In genomic region chr6:44228836-44229235, GRCh38 we compare ENCODE assay signal across 26 cellular contexts. TPM values are rescaled to one million over a fixed set of nuclear protein-coding genes. Genes with fewer than 3 reads are reported as not detected.
DNase-seq lines count a peak whose midpoint lies in the region; ATAC-seq and TF ChIP-seq lines count a peak whose summit lies in the region.
"Had no signal": no experiment of that assay in that cellular context is flagged by ENCODE, and none has a peak within 500 bp of the region (broad histone marks: within the 10 kb centered on the region; RNA-seq: fewer than 3 reads in every experiment).

No MANE protein-coding gene starts in this region.

- 32 to 52% (median 44%) methylated on average over 5 of the region's 5 CpGs for WGBS in heart left ventricle, 4 donors

- H3K36me3 ChIP-seq in heart left ventricle (peaks cover 0 to 52% (median 38%) of the 10 kb centered on the region in 9 donors), tibial artery (peaks cover 39 to 48% (median 45%) of the 10 kb centered on the region in 3 donors)

- H3K27ac Mint-ChIP-seq in chondrocyte (ENCODE audit: unreplicated experiment) (peak overlapping the region; percentile 27), nephron progenitor cell (peak overlapping the region; percentile 83), mesothelial cell of epicardium (no peak overlapping the region)
- no peak overlapping the region for H3K27ac Mint-ChIP-seq in stimulated activated effector memory CD8-positive, alpha-beta T cell treated with anti-CD3 and anti-CD28 coated beads, Interleukin-12 subunit alpha, Interleukin-12 subunit beta, amount 100 ng/mL, for 72 hours
- H3K27ac Mint-ChIP-seq: activated T-cell treated with anti-CD3 and anti-CD28 coated beads, Interleukin-2, amount 50 U/mL, for 72 hours; natural killer cell had no signal

- intact Hi-C loops in heart left ventricle (cut with DNase I): no loop called here
- intact Hi-C loops in left cardiac atrium (cut with DNase I): no loop called here
- intact Hi-C loops in tibial artery (cut with DNase I; ENCODE audit: low total_unique reads): no loop called here

- H3K27me3 Mint-ChIP-seq in chondrocyte (ENCODE audit: low read depth) (no peaks in the 10 kb centered on the region), nephron progenitor cell (ENCODE audit: low read depth, poor library complexity) (peaks cover 3% of the 10 kb centered on the region), mesothelial cell of epicardium (ENCODE audit: low read depth) (peaks cover 13% of the 10 kb centered on the region)

- peak overlapping the region; percentile 81 to 99 (median 92) for H3K27ac ChIP-seq in heart left ventricle
- H3K27ac ChIP-seq in tibial artery: peak overlapping the region; percentile 26 to 97
- H3K27ac ChIP-seq: A549, esophagus squamous epithelium, parathyroid adenoma had no signal

- no peaks in the 10 kb centered on the region for H3K27me3 ChIP-seq in heart left ventricle
- H3K27me3 ChIP-seq in tibial artery: no peaks in the 10 kb centered on the region
- H3K27me3 ChIP-seq: BE2C, esophagus squamous epithelium had no signal

- peaks cover 6 to 100% (median 74%) of the 10 kb centered on the region in 12 donors for H3K4me1 ChIP-seq in heart left ventricle
- peaks cover 0 to 91% (median 63%) of the 10 kb centered on the region in 4 donors for H3K4me1 ChIP-seq in tibial artery

- no peak for TF ChIP-seq POLR2A in heart left ventricle (IDR thresholded peaks at IDR 0.05)

- H3K4me3 ChIP-seq in heart left ventricle: peak overlapping the region in 6 of 12 donors; percentile 4 to 56 (median 49)
- H3K4me3 ChIP-seq in tibial artery: no peak overlapping the region
- H3K4me3 ChIP-seq: A549, esophagus squamous epithelium, skin epidermis had no signal

- no peaks in the 10 kb centered on the region for H3K9me3 ChIP-seq in heart left ventricle
- H3K9me3 ChIP-seq in tibial artery: no peaks in the 10 kb centered on the region
- H3K9me3 ChIP-seq: A549, BE2C, esophagus squamous epithelium had no signal

- TF ChIP-seq CTCF in heart left ventricle (IDR thresholded peaks at IDR 0.05) (no peak), chondrocyte (IDR thresholded peaks at IDR 0.05) (no peak), nephron progenitor cell (IDR thresholded peaks at IDR 0.05) (no peak), tibial artery (IDR thresholded peaks at IDR 0.05) (no peak), mesothelial cell of epicardium (IDR thresholded peaks at IDR 0.05; ENCODE audit: unreplicated experiment) (no peak)

- peaks cover 75% of the 10 kb centered on the region for H3K4me1 Mint-ChIP-seq in chondrocyte (ENCODE audit: low read depth)
- H3K4me1 Mint-ChIP-seq in nephron progenitor cell: peaks cover 84% of the 10 kb centered on the region
- peaks cover 10% of the 10 kb centered on the region for H3K4me1 Mint-ChIP-seq in stimulated activated effector memory CD8-positive, alpha-beta T cell treated with anti-CD3 and anti-CD28 coated beads, Interleukin-12 subunit alpha, Interleukin-12 subunit beta, amount 100 ng/mL, for 72 hours
- H3K4me1 Mint-ChIP-seq in mesothelial cell of epicardium: peaks cover 50% of the 10 kb centered on the region

- H3K4me3 Mint-ChIP-seq in chondrocyte (ENCODE audit: unreplicated experiment): no peak overlapping the region
- peak overlapping the region; percentile 11 for H3K4me3 Mint-ChIP-seq in nephron progenitor cell
- no peak overlapping the region for H3K4me3 Mint-ChIP-seq in stimulated activated effector memory CD8-positive, alpha-beta T cell treated with anti-CD3 and anti-CD28 coated beads, Interleukin-12 subunit alpha, Interleukin-12 subunit beta, amount 100 ng/mL, for 72 hours
- no peak overlapping the region for H3K4me3 Mint-ChIP-seq in mesothelial cell of epicardium
- H3K4me3 Mint-ChIP-seq: activated T-cell treated with anti-CD3 and anti-CD28 coated beads, Interleukin-2, amount 50 U/mL, for 72 hours; natural killer cell had no signal

- peaks cover 21% of the 10 kb centered on the region for H3K36me3 Mint-ChIP-seq in chondrocyte (ENCODE audit: low read depth)
- H3K36me3 Mint-ChIP-seq in nephron progenitor cell (ENCODE audit: low read depth): peaks cover 18% of the 10 kb centered on the region
- H3K36me3 Mint-ChIP-seq in stimulated activated effector memory CD8-positive, alpha-beta T cell treated with anti-CD3 and anti-CD28 coated beads, Interleukin-12 subunit alpha, Interleukin-12 subunit beta, amount 100 ng/mL, for 72 hours: peaks cover 34% of the 10 kb centered on the region
- H3K36me3 Mint-ChIP-seq in mesothelial cell of epicardium: no peaks in the 10 kb centered on the region
- H3K36me3 Mint-ChIP-seq: natural killer cell had no signal

- DNase-seq in heart left ventricle (no peak), left cardiac atrium (no peak), chondrocyte (ENCODE audit: low spot score) (peak; percentile 35), nephron progenitor cell (no peak), tibial artery (no peak), mesothelial cell of epicardium (ENCODE audit: low spot score in 2 of 2, unreplicated experiment in 2 of 2) (no peak)
- DNase-seq in stimulated activated effector memory CD8-positive, alpha-beta T cell treated with anti-CD3 and anti-CD28 coated beads, Interleukin-12 subunit alpha, Interleukin-12 subunit beta, amount 100 ng/mL, for 72 hours (ENCODE audit: low spot score in 2 of 2): no peak
- DNase-seq: activated naive CD4-positive, alpha-beta T cell treated with anti-CD3 and anti-CD28 coated beads, Interleukin-2, amount 50 U/mL, for 16 hours; activated T-cell treated with anti-CD3 and anti-CD28 coated beads, Interleukin-2, amount 50 U/mL, for 72 hours; BE2C; DMS79; effector memory CD4-positive, alpha-beta T cell; esophagus squamous epithelium; GOT3; natural killer cell; NCI-H1092 treated with DMSO at 0.1 percent for 48 hours; NCI-H1930; OCI-M1; SHP77 treated with DMSO at 0.1 percent for 48 hours; stimulated activated CD4-positive, alpha-beta T cell treated with anti-CD3 and anti-CD28 coated beads, Interleukin-1b, Interleukin-23, amount 100 ng/mL, for 48 hours; SW 1271 had no signal

- ATAC-seq in heart left ventricle (no peak), left cardiac atrium (no peak), HG02973 (IDR thresholded peaks at IDR 0.05; ENCODE audit: unreplicated experiment) (no peak)
- ATAC-seq in stimulated activated effector memory CD8-positive, alpha-beta T cell treated with anti-CD3 and anti-CD28 coated beads, Interleukin-12 subunit alpha, Interleukin-12 subunit beta, amount 100 ng/mL, for 72 hours: no peak
- ATAC-seq: A549; activated CD4-positive, CD25-positive, alpha-beta regulatory T cell treated with anti-CD3 and anti-CD28 coated beads, Interleukin-2, amount 50 U/mL, for 24 hours; activated T-cell treated with anti-CD3 and anti-CD28 coated beads, Interleukin-2, amount 50 U/mL, for 72 hours; natural killer cell had no signal

- H3K9me3 Mint-ChIP-seq in chondrocyte (ENCODE audit: low read depth) (no peaks in the 10 kb centered on the region), nephron progenitor cell (no peaks in the 10 kb centered on the region), mesothelial cell of epicardium (no peaks in the 10 kb centered on the region)
- H3K9me3 Mint-ChIP-seq in stimulated activated effector memory CD8-positive, alpha-beta T cell treated with anti-CD3 and anti-CD28 coated beads, Interleukin-12 subunit alpha, Interleukin-12 subunit beta, amount 100 ng/mL, for 72 hours: no peaks in the 10 kb centered on the region
- H3K9me3 Mint-ChIP-seq: activated T-cell treated with anti-CD3 and anti-CD28 coated beads, Interleukin-2, amount 50 U/mL, for 72 hours; natural killer cell had no signal

RNA-seq across cellular contexts. Expression of gene SLC29A1, which starts 5.4 kb away (rescaled TPM):
- total RNA-seq in heart left ventricle: 100 to 1,000 TPM in 8 of 9 donors, 10 to 100 TPM in 1; 94.9 to 319 (median 136) TPM
- polyA plus RNA-seq in heart left ventricle: 10 to 100 TPM; 48.0 to 77.5 TPM
- 100 to 1,000 TPM; 115 to 130 TPM for total RNA-seq in left cardiac atrium
- total RNA-seq in chondrocyte: 161 to 231 TPM (median 221 TPM) in 3 replicates
- 13.2 to 13.9 TPM (median 13.9 TPM) in 3 replicates for total RNA-seq in mesothelial cell of epicardium

RNA-seq across cellular contexts. Expression of gene MYMX, which starts 12.1 kb away (rescaled TPM):
- total RNA-seq in heart left ventricle (under 1 TPM in 6 of 9 donors, not detected in 3; 0.31 to 0.96 (median 0.68) TPM), left cardiac atrium (1 to 10 TPM; 2.4 to 3.8 TPM), chondrocyte (not detected in 3 replicates), mesothelial cell of epicardium (not detected in 3 replicates)
- polyA plus RNA-seq in heart left ventricle: under 1 TPM in 1 of 2 donors, not detected in 1; 0.42 TPM
- total RNA-seq: activated T-cell treated with anti-CD3 and anti-CD28 coated beads, Interleukin-2, amount 50 U/mL, for 72 hours; esophagus squamous epithelium; natural killer cell had no signal
- polyA plus RNA-seq: A549 had no signal

RNA-seq across cellular contexts. Expression of gene HSP90AB1, which starts 18.1 kb away (rescaled TPM):
- total RNA-seq in heart left ventricle (1,000 to 10,000 TPM in 2 of 9 donors, 100 to 1,000 TPM in 7; 725 to 1,040 (median 857) TPM), left cardiac atrium (100 to 1,000 TPM; 657 to 662 TPM), chondrocyte (508 to 805 TPM (median 512 TPM) in 3 replicates), mesothelial cell of epicardium (992 to 1,038 TPM (median 1,015 TPM) in 3 replicates)
- polyA plus RNA-seq in heart left ventricle: 100 to 1,000 TPM; 375 to 959 TPM

RNA-seq across cellular contexts. Expression of gene SLC35B2, which starts 28.5 kb away (rescaled TPM):
- total RNA-seq in heart left ventricle: 10 to 100 TPM; 18.1 to 35.6 (median 26.4) TPM
- 10 to 100 TPM; 10.2 to 36.7 TPM for polyA plus RNA-seq in heart left ventricle
- 10 to 100 TPM; 23.3 to 29.9 TPM for total RNA-seq in left cardiac atrium
- total RNA-seq in chondrocyte: 71.5 to 83.1 TPM (median 75.7 TPM) in 3 replicates
- 33.4 to 38.2 TPM (median 37.1 TPM) in 3 replicates for total RNA-seq in mesothelial cell of epicardium

RNA-seq across cellular contexts. Expression of gene NFKBIE, which starts 36.5 kb away (rescaled TPM):
- total RNA-seq in heart left ventricle (10 to 100 TPM in 1 of 9 donors, 1 to 10 TPM in 8; 2.5 to 13.1 (median 3.8) TPM), left cardiac atrium (1 to 10 TPM; 3.8 to 5.8 TPM), chondrocyte (3.0 to 7.0 TPM (median 6.2 TPM) in 3 replicates), mesothelial cell of epicardium (8.9 to 9.7 TPM (median 9.2 TPM) in 3 replicates)
- 1 to 10 TPM; 4.0 to 5.8 TPM for polyA plus RNA-seq in heart left ventricle

Comparison
In these comparisons a context has a peak if more than half of its experiments do, and no peak if none do; other contexts are left out.
1. H3K27ac Mint-ChIP-seq: peak in chondrocyte (single experiment) and nephron progenitor cell (single experiment); none in stimulated activated effector memory CD8-positive, alpha-beta T cell treated with anti-CD3 and anti-CD28 coated beads, Interleukin-12 subunit alpha, Interleukin-12 subunit beta, amount 100 ng/mL, for 72 hours (single experiment) and mesothelial cell of epicardium (single experiment).